In the genomic region with DNA sequence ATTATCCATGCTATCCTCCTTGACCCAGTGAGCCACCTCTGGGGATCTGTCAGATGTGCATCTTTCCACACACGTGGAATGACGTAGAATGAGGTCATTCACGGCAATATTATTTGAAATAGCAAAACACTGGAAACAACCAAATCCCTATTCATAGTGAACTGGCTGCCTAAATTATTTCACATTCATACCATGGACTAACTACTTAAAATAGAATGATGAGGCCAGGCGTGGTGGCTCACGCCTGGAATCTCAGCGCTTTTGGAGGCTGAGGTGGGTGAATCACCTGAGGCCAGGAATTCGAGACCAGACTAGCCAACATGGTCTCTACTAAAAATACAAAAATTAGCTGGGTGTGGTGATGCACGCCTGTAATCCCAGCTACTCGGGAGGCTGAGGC, we compare ENCODE assay signal across 1 cellular context.
TF ChIP-seq lines count a peak whose summit lies in the region.

No MANE protein-coding gene starts in this region.

TF ChIP-seq in GM12891, 5 proteins besides CTCF, POLR2A, EP300 and RAD21:
- TF ChIP-seq PAX5 (IDR thresholded peaks at IDR 0.05; ENCODE audit: insufficient read depth, low read length, severe bottlenecking) (no peak), TAF1 (IDR thresholded peaks at IDR 0.05; ENCODE audit: low read depth, low read length) (no peak), POLR2AphosphoS5 (IDR thresholded peaks at IDR 0.05; ENCODE audit: low read depth, low read length) (no peak), POU2F2 (IDR thresholded peaks at IDR 0.05; ENCODE audit: low read depth, low read length) (no peak), SPI1 (IDR thresholded peaks at IDR 0.05; ENCODE audit: low read depth, low read length) (no peak)
